ENCODE assay signal across 22 cellular contexts in genomic region chr14:83825836-83826235, GRCh38.
DNase-seq lines count a peak whose midpoint lies in the region; ATAC-seq and TF ChIP-seq lines count a peak whose summit lies in the region.
"Had no signal": no experiment of that assay in that cellular context is flagged by ENCODE, and none has a peak within 500 bp of the region (broad histone marks: within the 10 kb centered on the region; RNA-seq: fewer than 3 reads in every experiment).

No MANE protein-coding gene starts in this region.

- H3K9ac ChIP-seq in SK-N-MC (ENCODE audit: insufficient read length) = no peak overlapping the region
- H3K9ac ChIP-seq: BLaER1 treated with 17β-estradiol and CSF1 and Interleukin-3, amounts not matched to agents 10 nM and 100 nM had no signal

- POLR2A ChIA-PET in HEK293 (lab: Yijun Ruan, JAX) = no interaction called here

- no peak for TF ChIP-seq CTCF in HEK293 (tag by site-specific recombination; IDR thresholded peaks at IDR 0.05)

- ATAC-seq in HG02642 (IDR thresholded peaks at IDR 0.05; ENCODE audit: poor library complexity, unreplicated experiment) = no peak
- ATAC-seq: CD8-positive, alpha-beta T cell; GM12878 had no signal

- H3K4me1 ChIP-seq in HEK293 (ENCODE audit: control insufficient read depth, insufficient read depth, low read length) = peaks cover 26% of the 10 kb centered on the region
- H3K4me1 ChIP-seq: BLaER1 treated with 17β-estradiol and CSF1 and Interleukin-3, amounts not matched to agents 10 nM and 100 nM; Caco-2 had no signal

- H3K4me3 ChIP-seq in HEK293 (ENCODE audit: low read depth, low read length) = no peak overlapping the region
- H3K4me3 ChIP-seq in SK-N-MC = peak overlapping the region; percentile 11; the same call in 1 of the 2 replicates
- H3K4me3 ChIP-seq: BLaER1 treated with 17β-estradiol and CSF1 and Interleukin-3, amounts not matched to agents 10 nM and 100 nM; GM12878 had no signal

- DNase-seq in NCI-H2227 (lab: John Stamatoyannopoulos, UW; ENCODE audit: unreplicated experiment) (peak; percentile 18), NCI-H2227 treated with DMSO at 0.1 percent for 48 hours (lab: John Stamatoyannopoulos, UW) (no peak), SK-N-MC (ENCODE audit: low read depth, low spot score) (peak; percentile 63), NCI-H2107 treated with DMSO at 0.1 percent for 48 hours (lab: John Stamatoyannopoulos, UW; ENCODE audit: unreplicated experiment) (no peak), DMS114 treated with DMSO at 0.1 percent for 48 hours (lab: John Stamatoyannopoulos, UW; ENCODE audit: unreplicated experiment) (no peak)
- DNase-seq: 8988T; AML-193; Caco-2; Calu3; CD4-positive, alpha-beta T cell; CD8-positive, alpha-beta T cell; DMS153; DMS53; DMS79; DND-41; EL; GDM1 had no signal

- H3K36me3 ChIP-seq in HEK293 (ENCODE audit: control insufficient read depth in 2 of 2, insufficient read depth in 1 of 2, low read length in 2 of 2) (no peaks in the 10 kb centered on the region), SK-N-MC (ENCODE audit: insufficient read depth, low read length) (no peaks in the 10 kb centered on the region)
- H3K36me3 ChIP-seq: BLaER1 treated with 17β-estradiol and CSF1 and Interleukin-3, amounts not matched to agents 10 nM and 100 nM had no signal

- H3K9me3 ChIP-seq in HEK293 (ENCODE audit: control insufficient read depth, insufficient read depth, low read depth, low read length) (no peaks in the 10 kb centered on the region), SK-N-MC (ENCODE audit: low read depth, low read length) (no peaks in the 10 kb centered on the region)
- H3K9me3 ChIP-seq: BLaER1 treated with 17β-estradiol and CSF1 and Interleukin-3, amounts not matched to agents 10 nM and 100 nM; Caco-2 had no signal

- CTCF ChIA-PET in HEK293 (lab: Yijun Ruan, JAX) = no interaction called here

- H3K27ac ChIP-seq in HEK293 (ENCODE audit: extremely low read depth, low read depth, low read length) (no peak overlapping the region), SK-N-MC (0 out of 2 replicates have a peak overlapping the region, but pooled peaks have one; percentile 37)
- H3K27ac ChIP-seq: BLaER1 treated with 17β-estradiol and CSF1 and Interleukin-3, amounts not matched to agents 10 nM and 100 nM; C4-2B had no signal

TF ChIP-seq in HEK293, 187 proteins besides CTCF, POLR2A, EP300 and RAD21:
- TF ChIP-seq ZEB2 (tag by site-specific recombination; IDR thresholded peaks at IDR 0.05) (no peak), ZNF623 (tag by site-specific recombination; IDR thresholded peaks at IDR 0.05) (no peak), ZNF202 (tag by site-specific recombination; IDR thresholded peaks at IDR 0.05; ENCODE audit: borderline replicate concordance) (no peak), ZNF112 (tag by site-specific recombination; IDR thresholded peaks at IDR 0.05) (no peak), SP2 (tag by site-specific recombination; IDR thresholded peaks at IDR 0.05) (no peak), TCF7L2 (IDR thresholded peaks at IDR 0.05; ENCODE audit: borderline replicate concordance, low read depth, low read length) (peak; percentile 76; the same call in 1 of the 2 replicates)

Comparison
In these comparisons a context has a peak if more than half of its experiments do, and no peak if none do; other contexts are left out.
1. DNase-seq: peak in NCI-H2227 (single experiment) and SK-N-MC (single experiment); none in NCI-H2227 treated with DMSO at 0.1 percent for 48 hours (single experiment), NCI-H2107 treated with DMSO at 0.1 percent for 48 hours (single experiment) and DMS114 treated with DMSO at 0.1 percent for 48 hours (single experiment).